ENCODE assay signal across 19 cellular contexts in genomic region chr3:181311186-181311585, GRCh38.
"Had no signal": no experiment of that assay in that cellular context is flagged by ENCODE, and none has a peak within 500 bp of the region (broad histone marks: within the 10 kb centered on the region; RNA-seq: fewer than 3 reads in every experiment).

No MANE protein-coding gene starts in this region.

- DNase-seq: activated gamma-delta T cell; cortex of kidney; effector CD4-positive, alpha-beta T cell; heart right ventricle; immature natural killer cell; kidney glomerular epithelial cell; left ventricle myocardium inferior; mammary epithelial cell; midbrain; nucleus accumbens; stimulated activated CD4-positive, alpha-beta T cell treated with anti-CD3 and anti-CD28 coated beads, Interleukin-4, amount 100 ng/mL, for 24 hours; testis; upper lobe of left lung had no signal

- H3K36me3 ChIP-seq: breast epithelium, gastroesophageal sphincter, heart right ventricle, left ventricle myocardium inferior, upper lobe of left lung had no signal

- ATAC-seq: activated CD4-positive, CD25-positive, alpha-beta regulatory T cell treated with anti-CD3 and anti-CD28 coated beads, Interleukin-2, amount 50 U/mL, for 24 hours; esophagus mucosa; gastroesophageal sphincter; heart right ventricle; sciatic nerve; stimulated activated effector memory CD8-positive, alpha-beta T cell treated with anti-CD3 and anti-CD28 coated beads, Interleukin-12 subunit alpha, Interleukin-12 subunit beta, amount 100 ng/mL, for 72 hours had no signal

- H3K9me3 ChIP-seq: breast epithelium, gastroesophageal sphincter, left ventricle myocardium inferior, testis, upper lobe of left lung had no signal

- H3K27ac ChIP-seq: breast epithelium, gastroesophageal sphincter, heart right ventricle, left ventricle myocardium inferior, testis, upper lobe of left lung had no signal

- H3K4me3 ChIP-seq: breast epithelium, gastroesophageal sphincter, heart right ventricle, left ventricle myocardium inferior, testis, upper lobe of left lung had no signal

- H3K4me1 ChIP-seq: breast epithelium, gastroesophageal sphincter, heart right ventricle, left ventricle myocardium inferior, testis, upper lobe of left lung had no signal

- H3K27me3 ChIP-seq: breast epithelium, gastroesophageal sphincter, testis, upper lobe of left lung had no signal
